ENCODE assay signal across 24 cellular contexts in genomic region chr3:8836096-8836495, GRCh38.
DNase-seq lines count a peak whose midpoint lies in the region; FAIRE-seq and TF ChIP-seq lines count a peak whose summit lies in the region.
"Had no signal": no experiment of that assay in that cellular context is flagged by ENCODE, and none has a peak within 500 bp of the region (broad histone marks: within the 10 kb centered on the region; RNA-seq: fewer than 3 reads in every experiment).

No MANE protein-coding gene starts in this region.

- H3K4me2 ChIP-seq in H1 (ENCODE audit: insufficient read depth in 1 of 2, low read depth in 2 of 2, low read length in 2 of 2): no peak overlapping the region
- H3K4me2 ChIP-seq: BLaER1, GM23338 had no signal

- no peak for TF ChIP-seq EP300 in H1 (IDR thresholded peaks at IDR 0.05; ENCODE audit: borderline replicate concordance in 1 of 2, low read depth in 2 of 2, low read length in 2 of 2)

- no peak overlapping the region for H4K8ac ChIP-seq in H1 (ENCODE audit: extremely low read depth, insufficient read depth, low read length)

- H2AFZ ChIP-seq in H1 (ENCODE audit: low read length): no peak overlapping the region
- H2AFZ ChIP-seq: GM23338 had no signal

- peaks cover 0 to 5% of the 10 kb centered on the region in 2 experiments; a peak in 1 of 3 replicates for H3K36me3 ChIP-seq in HEK293 (ENCODE audit: control insufficient read depth in 2 of 2, insufficient read depth in 1 of 2, low read length in 2 of 2)
- H3K36me3 ChIP-seq in H1 (ENCODE audit: control insufficient read depth in 2 of 4, insufficient read depth in 4 of 4, low read length in 3 of 4): no peaks in the 10 kb centered on the region
- H3K36me3 ChIP-seq: HAP-1 had no signal

- 87% methylated on average over 3 of the region's 3 CpGs; no CpG with 5 or more reads in 1 of the 2 experiments for WGBS in H1 (ENCODE audit: extremely low coverage in 1 of 2, insufficient coverage in 1 of 2, insufficient read length in 1 of 2, insufficient replicate concordance in 2 of 2, low coverage in 1 of 2, low lambda C conversion rate in 2 of 2, missing lambda C conversion rate in 1 of 2), 2 experiments

- H3K56ac ChIP-seq in H1 (replicated peaks; ENCODE audit: insufficient read length, low read depth, low read length): no peak overlapping the region

- no peak overlapping the region for H2BK12ac ChIP-seq in H1 (ENCODE audit: low read depth, low read length)

- H4K5ac ChIP-seq in H1 (ENCODE audit: insufficient read length, low read depth, low read length): no peak overlapping the region

- H3K14ac ChIP-seq in H1 (ENCODE audit: insufficient read length): no peak overlapping the region

- no peak overlapping the region for H2BK20ac ChIP-seq in H1 (ENCODE audit: low read length)

- H3K4me1 ChIP-seq in HEK293 (ENCODE audit: control insufficient read depth, insufficient read depth, low read length) (no peaks in the 10 kb centered on the region), H1 (replicated peaks in 1 of 4; ENCODE audit: control insufficient read depth in 3 of 4, insufficient read depth in 4 of 4, low read length in 3 of 4) (no peaks in the 10 kb centered on the region)
- H3K4me1 ChIP-seq: BLaER1 had no signal

- H3K4me3 ChIP-seq in HEK293 (ENCODE audit: low read depth, low read length) (no peak overlapping the region), H1 (ENCODE audit: extremely low read depth in 1 of 4, insufficient read depth in 2 of 4, low read depth in 3 of 4, low read length in 4 of 4) (no peak overlapping the region)
- H3K4me3 ChIP-seq: BLaER1, GM23338, HAP-1 had no signal

- H3K27me3 ChIP-seq in H1 (replicated peaks in 1 of 4; ENCODE audit: control insufficient read depth in 3 of 4, extremely low read depth in 1 of 4, insufficient read depth in 3 of 4, low read length in 3 of 4): no peaks in the 10 kb centered on the region; a peak in 1 of 7 replicates
- H3K27me3 ChIP-seq: BLaER1 had no signal

- H4K91ac ChIP-seq in H1 (replicated peaks; ENCODE audit: insufficient read length, low read length): no peak overlapping the region

- TF ChIP-seq CTCF in HEK293 (tag by site-specific recombination; IDR thresholded peaks at IDR 0.05) (no peak), H1 (IDR thresholded peaks at IDR 0.05; ENCODE audit: control extremely low read depth in 1 of 3, insufficient read depth in 1 of 3, low read depth in 1 of 3, low read length in 3 of 3) (no peak)

- no peak overlapping the region for H3K4ac ChIP-seq in H1 (replicated peaks; ENCODE audit: insufficient read length, low read depth, low read length)

- no peaks in the 10 kb centered on the region for H4K20me1 ChIP-seq in H1 (replicated peaks in 1 of 2; ENCODE audit: control insufficient read depth in 1 of 2, insufficient read depth in 2 of 2, low read length in 2 of 2)
- H4K20me1 ChIP-seq: BLaER1 had no signal

- POLR2A ChIA-PET in HEK293 (lab: Yijun Ruan, JAX): no interaction called here
- POLR2A ChIA-PET in H1 (lab: Charles Lee; ENCODE audit: partially characterized antibody): no interaction called here

- no peak overlapping the region for H2BK5ac ChIP-seq in H1 (ENCODE audit: low read depth, low read length)

- no peak overlapping the region for H3K23ac ChIP-seq in H1 (ENCODE audit: insufficient read length)

- CTCF ChIA-PET in HEK293 (lab: Yijun Ruan, JAX) (interaction anchor here (0.9 kb wide), 1 partner anchor 21 kb away, joined by 3 read pairs; no protein-coding TSS in a partner anchor), H1 (lab: Charles Lee; ENCODE audit: partially characterized antibody) (interaction anchor here (0.8 to 2.3 kb wide), 5 partner anchors 11 to 172 kb away, joined by 3 to 7 read pairs (median 4); partner anchors contain the start of gene OXTR)

- H3K9me3 ChIP-seq in HEK293 (ENCODE audit: control insufficient read depth, insufficient read depth, low read depth, low read length) (no peaks in the 10 kb centered on the region), H1 (ENCODE audit: insufficient read depth in 2 of 2, low read depth in 1 of 2, low read length in 1 of 2) (no peaks in the 10 kb centered on the region)
- H3K9me3 ChIP-seq: BLaER1, Caco-2, HAP-1 had no signal

- no peaks in the 10 kb centered on the region for H3K79me1 ChIP-seq in H1 (ENCODE audit: low read depth, low read length)

- H3K79me2 ChIP-seq in H1 (ENCODE audit: control insufficient read depth in 1 of 2, insufficient read depth in 2 of 2, low read length in 2 of 2): no peaks in the 10 kb centered on the region

- no peak overlapping the region for H3K9ac ChIP-seq in H1 (replicated peaks in 1 of 4; ENCODE audit: extremely low read depth in 1 of 4, low read depth in 3 of 4, low read length in 3 of 4)
- H3K9ac ChIP-seq: BLaER1 had no signal

- no peak for TF ChIP-seq RAD21 in H1 (IDR thresholded peaks at IDR 0.05 in 1 of 2, conservative IDR thresholded peaks at IDR 0.05 in 1 of 2; ENCODE audit: low read depth in 2 of 2, low read length in 2 of 2)

- H3K23me2 ChIP-seq in H1 (ENCODE audit: low read depth, low read length): no peaks in the 10 kb centered on the region

- TF ChIP-seq POLR2A in H1 (IDR thresholded peaks at IDR 0.05; ENCODE audit: control extremely low read depth in 1 of 2, low read depth in 2 of 2, low read length in 2 of 2): no peak

- H3K27ac ChIP-seq in HEK293 (ENCODE audit: extremely low read depth, low read depth, low read length) (no peak overlapping the region), H1 (ENCODE audit: low read depth, low read length) (no peak overlapping the region)
- H3K27ac ChIP-seq: 22Rv1, BLaER1, C4-2B had no signal

- no peak overlapping the region for H2AK5ac ChIP-seq in H1 (ENCODE audit: low read depth, low read length)

- FAIRE-seq in H1 (lab: Jason Lieb, UNC): peak; percentile 19
- FAIRE-seq: A204.1, GM12891, GM18507, GM19239, H54 had no signal

- H2BK120ac ChIP-seq in H1 (replicated peaks; ENCODE audit: low read depth, low read length): no peak overlapping the region

- no peak overlapping the region for H2BK15ac ChIP-seq in H1 (ENCODE audit: low read length)

- DNase-seq in RPMI7951 (ENCODE audit: low read depth) (peak; percentile 20), H1 (ENCODE audit: low read depth in 1 of 2, low spot score in 2 of 2) (no peak), islet precursor cell (peak; percentile 57), cerebellum (ENCODE audit: low spot score) (no peak), DMS53 (lab: John Stamatoyannopoulos, UW) (no peak), DMS79 (lab: John Stamatoyannopoulos, UW) (no peak)
- no peak for DNase-seq in activated CD4-positive, CD25-positive, alpha-beta regulatory T cell treated with anti-CD3 and anti-CD28 coated beads, Interleukin-2, amount 50 U/mL, for 72 hours
- DNase-seq: Caco-2; CD4-positive, CD25-positive, alpha-beta regulatory T cell; CD8-positive, alpha-beta T cell; DMS153; DMS79 treated with DMSO at 0.1 percent for 48 hours; GF-D8 had no signal

- H3K18ac ChIP-seq in H1 (ENCODE audit: extremely low read depth, low read length): no peak overlapping the region

TF ChIP-seq in HEK293, 187 proteins besides CTCF, POLR2A, EP300 and RAD21 (continues in another document):
- TF ChIP-seq ZNF791 (tag by site-specific recombination; IDR thresholded peaks at IDR 0.05) (no peak), GLIS2 (tag by site-specific recombination; IDR thresholded peaks at IDR 0.05) (no peak)

TF ChIP-seq in H1, 55 proteins besides CTCF, POLR2A, EP300 and RAD21:
- TF ChIP-seq BCL11A (IDR thresholded peaks at IDR 0.05; ENCODE audit: low read depth in 2 of 2, low read length in 2 of 2): no peak
- TF ChIP-seq MAX (IDR thresholded peaks at IDR 0.05): no peak
- TF ChIP-seq KDM5A (IDR thresholded peaks at IDR 0.05; ENCODE audit: low read length): no peak
- TF ChIP-seq HDAC6 (IDR thresholded peaks at IDR 0.05; ENCODE audit: low read depth, low read length): no peak
- no peak for TF ChIP-seq RBBP5 (IDR thresholded peaks at IDR 0.05; ENCODE audit: borderline replicate concordance, low read depth, low read length)
- no peak for TF ChIP-seq CEBPB (IDR thresholded peaks at IDR 0.05; ENCODE audit: low read depth, low read length)
- no peak for TF ChIP-seq SP4 (IDR thresholded peaks at IDR 0.05; ENCODE audit: low read length)
- no peak for TF ChIP-seq EGR1 (IDR thresholded peaks at IDR 0.05; ENCODE audit: borderline replicate concordance, low read depth, low read length)
- no peak for TF ChIP-seq PHF8 (conservative IDR thresholded peaks at IDR 0.05; ENCODE audit: low read depth, low read length)
- TF ChIP-seq SIX5 (IDR thresholded peaks at IDR 0.05; ENCODE audit: low read depth, low read length): no peak
- no peak for TF ChIP-seq E2F6 (IDR thresholded peaks at IDR 0.05)
- TF ChIP-seq SAP30 (IDR thresholded peaks at IDR 0.05; ENCODE audit: insufficient read depth, insufficient replicate concordance, low read length): no peak
- no peak for TF ChIP-seq SUZ12 (IDR thresholded peaks at IDR 0.05; ENCODE audit: low read length)
- no peak for TF ChIP-seq CHD1 (IDR thresholded peaks at IDR 0.05; ENCODE audit: low read depth, low read length)
- TF ChIP-seq NANOG (IDR thresholded peaks at IDR 0.05; ENCODE audit: insufficient read depth, low read depth, low read length, poor library complexity, severe bottlenecking): no peak
- TF ChIP-seq SP1 (IDR thresholded peaks at IDR 0.05; ENCODE audit: low read depth, low read length): no peak

Comparison
In these comparisons a context has a peak if more than half of its experiments do, and no peak if none do; other contexts are left out.
1. DNase-seq: peak in RPMI7951 (single experiment) and islet precursor cell (single experiment); none in H1 (0 of 2), cerebellum (single experiment), DMS53 (single experiment), activated CD4-positive, CD25-positive, alpha-beta regulatory T cell treated with anti-CD3 and anti-CD28 coated beads, Interleukin-2, amount 50 U/mL, for 72 hours (single experiment) and DMS79 (single experiment).